20 cellular contexts compared by ENCODE assay signal in genomic region chr2:216588771-216589363, GRCh38.
"Had no signal": no experiment of that assay in that cellular context is flagged by ENCODE, and none has a peak within 500 bp of the region (broad histone marks: within the 10 kb centered on the region; RNA-seq: fewer than 3 reads in every experiment).

No MANE protein-coding gene starts in this region.

- H3K36me3 ChIP-seq: gastroesophageal sphincter, heart right ventricle, pancreas, stomach had no signal

- H3K4me1 Mint-ChIP-seq: activated CD4-positive, alpha-beta memory T cell treated with anti-CD3 and anti-CD28 coated beads, Interleukin-2, amount 10 ng/mL, durations not matched to agents 7 days and 5 days; activated CD8-positive, alpha-beta memory T cell treated with anti-CD3 and anti-CD28 coated beads, Interleukin-2, amount 10 ng/mL, durations not matched to agents 7 days and 5 days; stimulated activated effector memory CD8-positive, alpha-beta T cell treated with anti-CD3 and anti-CD28 coated beads, Interleukin-12 subunit alpha, Interleukin-12 subunit beta, amount 100 ng/mL, for 72 hours had no signal

- H3K9me3 ChIP-seq: gastroesophageal sphincter, pancreas, stomach had no signal

- H3K27me3 ChIP-seq: gastroesophageal sphincter, heart right ventricle, pancreas, stomach had no signal

- H3K4me3 ChIP-seq: gastroesophageal sphincter, heart right ventricle, pancreas, smooth muscle cell, stomach had no signal

- DNase-seq: activated CD4-positive, alpha-beta memory T cell treated with anti-CD3 and anti-CD28 coated beads, Interleukin-2, amount 10 ng/mL, durations not matched to agents 7 days and 5 days; activated CD4-positive, alpha-beta T cell treated with anti-CD3 and anti-CD28 coated beads for 48 hours; activated CD4-positive, CD25-positive, alpha-beta regulatory T cell; activated CD8-positive, alpha-beta memory T cell treated with anti-CD3 and anti-CD28 coated beads, Interleukin-2, amount 10 ng/mL, durations not matched to agents 7 days and 5 days; effector CD8-positive, alpha-beta T cell; heart right ventricle; pancreas; stimulated activated CD4-positive, alpha-beta T cell treated with anti-CD3 and anti-CD28 coated beads, Interleukin-4, amount 100 ng/mL, for 24 hours; stomach; T1000; trophoblast cell had no signal

- FAIRE-seq: bronchial epithelial cell, pancreas had no signal

- H3K4me2 ChIP-seq: smooth muscle cell had no signal

- H3K9me3 Mint-ChIP-seq: activated CD4-positive, alpha-beta memory T cell treated with anti-CD3 and anti-CD28 coated beads, Interleukin-2, amount 10 ng/mL, durations not matched to agents 7 days and 5 days; dendritic cell treated with granulocyte-macrophage colony-stimulating factor and Interleukin-4, amounts not matched to agents 40 ng/mL and 50 ng/mL, for 4 days; stimulated activated effector memory CD8-positive, alpha-beta T cell treated with anti-CD3 and anti-CD28 coated beads, Interleukin-12 subunit alpha, Interleukin-12 subunit beta, amount 100 ng/mL, for 72 hours had no signal

- ATAC-seq: activated CD8-positive, alpha-beta memory T cell treated with anti-CD3 and anti-CD28 coated beads, Interleukin-2, amount 10 ng/mL, durations not matched to agents 7 days and 5 days; esophagus mucosa; gastroesophageal sphincter; heart right ventricle; left lobe of liver; pancreas; sciatic nerve; stimulated activated effector memory CD8-positive, alpha-beta T cell treated with anti-CD3 and anti-CD28 coated beads, Interleukin-12 subunit alpha, Interleukin-12 subunit beta, amount 100 ng/mL, for 72 hours had no signal

- H3K27ac Mint-ChIP-seq: activated CD4-positive, alpha-beta memory T cell treated with anti-CD3 and anti-CD28 coated beads, Interleukin-2, amount 10 ng/mL, durations not matched to agents 7 days and 5 days; activated CD8-positive, alpha-beta memory T cell treated with anti-CD3 and anti-CD28 coated beads, Interleukin-2, amount 10 ng/mL, durations not matched to agents 7 days and 5 days; activated naive CD8-positive, alpha-beta T cell; dendritic cell treated with granulocyte-macrophage colony-stimulating factor and Interleukin-4, amounts not matched to agents 40 ng/mL and 50 ng/mL, for 4 days; stimulated activated effector memory CD8-positive, alpha-beta T cell treated with anti-CD3 and anti-CD28 coated beads, Interleukin-12 subunit alpha, Interleukin-12 subunit beta, amount 100 ng/mL, for 72 hours had no signal

- H3K36me3 Mint-ChIP-seq: activated CD8-positive, alpha-beta memory T cell treated with anti-CD3 and anti-CD28 coated beads, Interleukin-2, amount 10 ng/mL, durations not matched to agents 7 days and 5 days; activated naive CD8-positive, alpha-beta T cell; stimulated activated effector memory CD8-positive, alpha-beta T cell treated with anti-CD3 and anti-CD28 coated beads, Interleukin-12 subunit alpha, Interleukin-12 subunit beta, amount 100 ng/mL, for 72 hours had no signal

- H3K27ac ChIP-seq: heart right ventricle, pancreas, stomach had no signal

- H3K4me3 Mint-ChIP-seq: activated CD4-positive, alpha-beta memory T cell treated with anti-CD3 and anti-CD28 coated beads, Interleukin-2, amount 10 ng/mL, durations not matched to agents 7 days and 5 days; activated CD8-positive, alpha-beta memory T cell treated with anti-CD3 and anti-CD28 coated beads, Interleukin-2, amount 10 ng/mL, durations not matched to agents 7 days and 5 days; activated naive CD8-positive, alpha-beta T cell; dendritic cell treated with granulocyte-macrophage colony-stimulating factor and Interleukin-4, amounts not matched to agents 40 ng/mL and 50 ng/mL, for 4 days; stimulated activated effector memory CD8-positive, alpha-beta T cell treated with anti-CD3 and anti-CD28 coated beads, Interleukin-12 subunit alpha, Interleukin-12 subunit beta, amount 100 ng/mL, for 72 hours had no signal
